8 cellular contexts compared by ENCODE assay signal in genomic region chr19:54653181-54653809, GRCh38. TPM values are rescaled to one million over a fixed set of nuclear protein-coding genes. Genes with fewer than 3 reads are reported as not detected.
DNase-seq lines count a peak whose midpoint lies in the region; ATAC-seq and TF ChIP-seq lines count a peak whose summit lies in the region.

No MANE protein-coding gene starts in this region.

- H3K36me3 ChIP-seq in RWPE2 (ENCODE audit: low read depth): no peaks in the 10 kb centered on the region

- no peak overlapping the region for H3K4me3 Mint-ChIP-seq in glutamatergic neuron (ENCODE audit: unreplicated experiment)

- DNase-seq in CD1c-positive myeloid dendritic cell (ENCODE audit: extremely low spot score) (peak; percentile 74), HCEC 1CT (peak; percentile 12), RWPE2 (ENCODE audit: low spot score) (no peak), glutamatergic neuron (no peak), T-helper 9 cell (no peak), occipital lobe (lab: John Stamatoyannopoulos, UW) (no peak)
- no peak for DNase-seq in activated CD4-positive, CD25-positive, alpha-beta regulatory T cell (lab: John Stamatoyannopoulos, UW)

- peaks cover 9% of the 10 kb centered on the region for H3K4me1 Mint-ChIP-seq in glutamatergic neuron (ENCODE audit: low read depth, unreplicated experiment)

- H3K4me3 ChIP-seq in RWPE2 (ENCODE audit: severe bottlenecking): no peak overlapping the region

- no peak overlapping the region for H3K27ac Mint-ChIP-seq in glutamatergic neuron (ENCODE audit: unreplicated experiment)

- no peaks in the 10 kb centered on the region for H3K27me3 ChIP-seq in RWPE2 (ENCODE audit: insufficient read depth, poor library complexity, severe bottlenecking)

- TF ChIP-seq CTCF in RWPE2 (IDR thresholded peaks at IDR 0.05; ENCODE audit: poor library complexity, severe bottlenecking) (peak; percentile 77), glutamatergic neuron (IDR thresholded peaks at IDR 0.05; ENCODE audit: partially characterized antibody, unreplicated experiment) (peak; percentile 82)

- no peaks in the 10 kb centered on the region for H3K9me3 ChIP-seq in RWPE2 (ENCODE audit: severe bottlenecking)

- H3K36me3 Mint-ChIP-seq in glutamatergic neuron (ENCODE audit: unreplicated experiment): no peaks in the 10 kb centered on the region

- no peak overlapping the region for H3K27ac ChIP-seq in RWPE2 (ENCODE audit: poor library complexity, severe bottlenecking)

- peaks cover 3% of the 10 kb centered on the region for H3K9me3 Mint-ChIP-seq in glutamatergic neuron (ENCODE audit: unreplicated experiment)

- ATAC-seq in RWPE2 (ENCODE audit: low read depth) (0 out of 3 replicates have a peak, but pooled peaks have one; percentile 33), HG03280 (IDR thresholded peaks at IDR 0.05; ENCODE audit: unreplicated experiment) (no peak)

- H3K4me1 ChIP-seq in RWPE2 (ENCODE audit: insufficient read depth, poor library complexity, severe bottlenecking): no peaks in the 10 kb centered on the region

- H3K27me3 Mint-ChIP-seq in glutamatergic neuron (ENCODE audit: unreplicated experiment): peaks cover 2% of the 10 kb centered on the region

RNA-seq across cellular contexts. Expression of gene LILRB4, which starts 9.5 kb away (rescaled TPM):
- total RNA-seq in glutamatergic neuron (ENCODE audit: unreplicated experiment) (0.44 TPM), occipital lobe (1.6 TPM)

RNA-seq across cellular contexts. Expression of gene LILRB1, which starts 23.0 kb away (rescaled TPM):
- total RNA-seq in glutamatergic neuron (ENCODE audit: unreplicated experiment) (0.22 TPM), occipital lobe (not detected)

RNA-seq across cellular contexts. Expression of gene LILRA1, which starts 59.9 kb away (rescaled TPM):
- not detected for total RNA-seq in glutamatergic neuron (ENCODE audit: unreplicated experiment)
- 0.16 TPM for total RNA-seq in occipital lobe

Comparison
In these comparisons a context has a peak if more than half of its experiments do, and no peak if none do; other contexts are left out.
1. DNase-seq: peak in CD1c-positive myeloid dendritic cell (single experiment) and HCEC 1CT (single experiment); none in RWPE2 (single experiment), glutamatergic neuron (single experiment), activated CD4-positive, CD25-positive, alpha-beta regulatory T cell (0 of 4), T-helper 9 cell (single experiment) and occipital lobe (single experiment).